26 cellular contexts compared by ENCODE assay signal in the genomic region with DNA sequence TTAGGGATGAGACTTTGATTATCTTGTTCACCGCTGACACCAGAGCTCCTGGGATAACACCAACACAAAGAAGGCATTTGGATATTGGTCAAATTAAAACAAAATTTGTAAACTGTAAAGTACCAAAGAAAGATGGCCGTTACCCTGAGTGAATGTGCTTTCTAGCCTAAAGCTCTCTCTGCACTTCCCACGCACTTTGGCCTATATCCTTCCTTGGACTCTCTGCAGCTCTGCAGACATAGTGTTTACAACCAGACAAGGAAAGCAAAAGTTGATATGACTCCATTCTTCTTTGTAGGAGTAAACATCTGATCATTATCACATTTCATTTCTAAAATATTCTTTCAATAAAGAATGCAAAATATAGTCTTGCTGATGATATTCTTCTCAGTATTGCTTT. TPM values are rescaled to one million over a fixed set of nuclear protein-coding genes. Genes with fewer than 3 reads are reported as not detected.
DNase-seq lines count a peak whose midpoint lies in the region; ATAC-seq, FAIRE-seq and TF ChIP-seq lines count a peak whose summit lies in the region.
"Had no signal": no experiment of that assay in that cellular context is flagged by ENCODE, and none has a peak within 500 bp of the region (broad histone marks: within the 10 kb centered on the region; RNA-seq: fewer than 3 reads in every experiment).

No MANE protein-coding gene starts in this region.

- peak; percentile 77 for ATAC-seq in left colon
- ATAC-seq in gastrocnemius medialis = peak in 1 of 2 donors; percentile 40
- ATAC-seq: HCT116, HepG2 had no signal

- peaks cover 0 to 5% (median 4%) of the 10 kb centered on the region in 3 donors for H3K27me3 Mint-ChIP-seq in immature natural killer cell (ENCODE audit: low read depth in 3 of 3)
- H3K27me3 Mint-ChIP-seq: CD4-positive, CD25-positive, alpha-beta regulatory T cell had no signal

- H3K27ac ChIP-seq in SK-N-MC (0 out of 2 replicates have a peak overlapping the region, but pooled peaks have one; percentile 4), gastrocnemius medialis (peak overlapping the region; percentile 36 to 50 (median 44)), transverse colon (peak overlapping the region in 1 of 4 donors; percentile 13), vagina (no peak overlapping the region)
- H3K27ac ChIP-seq: GM23248 had no signal

- H3K36me3 ChIP-seq in SK-N-MC (ENCODE audit: insufficient read depth, low read length) = no peaks in the 10 kb centered on the region
- H3K36me3 ChIP-seq in gastrocnemius medialis = no peaks in the 10 kb centered on the region
- no peaks in the 10 kb centered on the region for H3K36me3 ChIP-seq in transverse colon
- H3K36me3 ChIP-seq in vagina = no peaks in the 10 kb centered on the region
- H3K36me3 ChIP-seq: BE2C had no signal

- no peaks in the 10 kb centered on the region for H3K4me1 Mint-ChIP-seq in immature natural killer cell
- H3K4me1 Mint-ChIP-seq: CD4-positive, CD25-positive, alpha-beta regulatory T cell; CD8-positive, alpha-beta memory T cell; IgD-negative memory B cell had no signal

- no peak for FAIRE-seq in H54 (lab: Jason Lieb, UNC)
- FAIRE-seq: A204.1, GM12891, HepG2 had no signal

- no peak overlapping the region for H3K4me3 Mint-ChIP-seq in immature natural killer cell
- H3K4me3 Mint-ChIP-seq: CD4-positive, CD25-positive, alpha-beta regulatory T cell; CD8-positive, alpha-beta memory T cell; HFFc6; IgD-negative memory B cell had no signal

- DNase-seq in SK-N-MC (ENCODE audit: low read depth, low spot score) = no peak
- DNase-seq in left colon = no peak
- no peak for DNase-seq in gastrocnemius medialis
- DNase-seq in transverse colon = peak; percentile 23
- DNase-seq in vagina (ENCODE audit: extremely low spot score in 2 of 2) = no peak
- no peak for DNase-seq in immature natural killer cell
- DNase-seq in erythroblast (lab: John Stamatoyannopoulos, UW) = no peak
- no peak for DNase-seq in H54 (ENCODE audit: insufficient read length, low spot score)
- DNase-seq: ACHN; BE2C; C1 segment of cervical spinal cord; CD4-positive, CD25-positive, alpha-beta regulatory T cell; CD8-positive, alpha-beta memory T cell; COR-L47; DMS 273 treated with DMSO at 0.1 percent for 48 hours; DMS53; DND-41; EL; GM23248; HFFc6 had no signal

- TF ChIP-seq POLR2A in gastrocnemius medialis (IDR thresholded peaks at IDR 0.05) (no peak), transverse colon (IDR thresholded peaks at IDR 0.05) (no peak), vagina (IDR thresholded peaks at IDR 0.05) (no peak), erythroblast (IDR thresholded peaks at IDR 0.05; ENCODE audit: low read length) (no peak), H54 (IDR thresholded peaks at IDR 0.05; ENCODE audit: low read depth, low read length) (no peak)

- no peak overlapping the region for H3K27ac Mint-ChIP-seq in immature natural killer cell
- H3K27ac Mint-ChIP-seq: CD4-positive, CD25-positive, alpha-beta regulatory T cell; CD8-positive, alpha-beta memory T cell; HFFc6; IgD-negative memory B cell had no signal

- no peak overlapping the region for H3K9ac ChIP-seq in SK-N-MC (ENCODE audit: insufficient read length)
- H3K9ac ChIP-seq: GM23248 had no signal

- no peaks in the 10 kb centered on the region for H3K36me3 Mint-ChIP-seq in immature natural killer cell
- H3K36me3 Mint-ChIP-seq: CD4-positive, CD25-positive, alpha-beta regulatory T cell; CD8-positive, alpha-beta memory T cell; IgD-negative memory B cell had no signal

- no peak overlapping the region for H3K4me3 ChIP-seq in SK-N-MC
- H3K4me3 ChIP-seq in gastrocnemius medialis = no peak overlapping the region
- H3K4me3 ChIP-seq in transverse colon = no peak overlapping the region
- H3K4me3 ChIP-seq in vagina = no peak overlapping the region
- H3K4me3 ChIP-seq: GM23248 had no signal

- no peak for TF ChIP-seq EP300 in transverse colon (IDR thresholded peaks at IDR 0.05; ENCODE audit: low read depth)

- no peak for TF ChIP-seq CTCF in gastrocnemius medialis (IDR thresholded peaks at IDR 0.05 in 4 of 5, conservative IDR thresholded peaks at IDR 0.05 in 1 of 5)
- TF ChIP-seq CTCF in transverse colon (IDR thresholded peaks at IDR 0.05) = no peak
- no peak for TF ChIP-seq CTCF in vagina (IDR thresholded peaks at IDR 0.05)

- intact Hi-C loops in left colon (cut with DNase I, micrococcal nuclease) = no loop called here
- intact Hi-C loops in gastrocnemius medialis (cut with DNase I; ENCODE audit: low total_unique reads) = no loop called here
- intact Hi-C loops in transverse colon (cut with DNase I; ENCODE audit: low total_unique reads) = no loop called here
- intact Hi-C loops in vagina (cut with DNase I) = no loop called here

- peaks cover 0 to 5% (median 2%) of the 10 kb centered on the region in 6 donors for H3K9me3 Mint-ChIP-seq in immature natural killer cell
- H3K9me3 Mint-ChIP-seq: HFFc6, IgD-negative memory B cell had no signal

- H3K4me1 ChIP-seq in gastrocnemius medialis (peaks cover 24 to 30% of the 10 kb centered on the region in 2 donors), transverse colon (peaks cover 0 to 15% (median 3%) of the 10 kb centered on the region in 4 donors), vagina (no peaks in the 10 kb centered on the region)
- H3K4me1 ChIP-seq: BE2C had no signal

- in situ Hi-C loops in gastrocnemius medialis (cut with MboI; ENCODE audit: low sequenced_read_pairs in 4 of 4) (no loop called here), transverse colon (cut with MboI; ENCODE audit: low pct_ligation_motif_present in 1 of 4, low pct_unique_long_range_greater_than_20kb in 1 of 4, low sequenced_read_pairs in 3 of 4) (no loop called here)

- no peaks in the 10 kb centered on the region for H3K27me3 ChIP-seq in gastrocnemius medialis
- H3K27me3 ChIP-seq in transverse colon = no peaks in the 10 kb centered on the region
- no peaks in the 10 kb centered on the region for H3K27me3 ChIP-seq in vagina
- H3K27me3 ChIP-seq: BE2C had no signal

- H3K9me3 ChIP-seq in SK-N-MC (ENCODE audit: low read depth, low read length) (no peaks in the 10 kb centered on the region), gastrocnemius medialis (no peaks in the 10 kb centered on the region), transverse colon (no peaks in the 10 kb centered on the region), vagina (no peaks in the 10 kb centered on the region)
- H3K9me3 ChIP-seq: BE2C had no signal

- 57 to 60% methylated on average over 3 of the region's 3 CpGs for WGBS in transverse colon (ENCODE audit: low coverage in 1 of 2), 2 donors

RNA-seq across cellular contexts. Expression of a gene that starts 44.8 kb away (rescaled TPM):
- total RNA-seq in left colon (1 to 10 TPM; 1.1 TPM), gastrocnemius medialis (10 to 100 TPM; 30.5 to 58.9 (median 38.2) TPM), transverse colon (10 to 100 TPM; 15.0 to 34.4 (median 24.5) TPM), vagina (6.6 TPM)
- polyA plus RNA-seq in immature natural killer cell = not detected
- total RNA-seq: CD4-positive, CD25-positive, alpha-beta regulatory T cell; CD8-positive, alpha-beta memory T cell; G401; HepG2 had no signal
- polyA plus RNA-seq: CD4-positive, CD25-positive, alpha-beta regulatory T cell; CD8-positive, alpha-beta memory T cell; HepG2; IgD-negative memory B cell had no signal
